In genomic region chr1:178266619-178267066, GRCh38 we compare ENCODE assay signal across 1 cellular context.
TF ChIP-seq lines count a peak whose summit lies in the region.

No MANE protein-coding gene starts in this region.

TF ChIP-seq in GM23338, 12 proteins besides CTCF, POLR2A, EP300 and RAD21 (continued from another document):
- TF ChIP-seq ZNF462 (CRISPR knock-in tag; IDR thresholded peaks at IDR 0.05) (0 out of 2 replicates have a peak, but pooled peaks have one; percentile 54), CREB1 (CRISPR knock-in tag; IDR thresholded peaks at IDR 0.05; ENCODE audit: low read depth) (no peak), EZH2phosphoT487 (IDR thresholded peaks at IDR 0.05; ENCODE audit: unreplicated experiment) (no peak)
TF ChIP-seq in GM23338: peak in this region for 3.
